8 cellular contexts compared by ENCODE assay signal in the genomic region with DNA sequence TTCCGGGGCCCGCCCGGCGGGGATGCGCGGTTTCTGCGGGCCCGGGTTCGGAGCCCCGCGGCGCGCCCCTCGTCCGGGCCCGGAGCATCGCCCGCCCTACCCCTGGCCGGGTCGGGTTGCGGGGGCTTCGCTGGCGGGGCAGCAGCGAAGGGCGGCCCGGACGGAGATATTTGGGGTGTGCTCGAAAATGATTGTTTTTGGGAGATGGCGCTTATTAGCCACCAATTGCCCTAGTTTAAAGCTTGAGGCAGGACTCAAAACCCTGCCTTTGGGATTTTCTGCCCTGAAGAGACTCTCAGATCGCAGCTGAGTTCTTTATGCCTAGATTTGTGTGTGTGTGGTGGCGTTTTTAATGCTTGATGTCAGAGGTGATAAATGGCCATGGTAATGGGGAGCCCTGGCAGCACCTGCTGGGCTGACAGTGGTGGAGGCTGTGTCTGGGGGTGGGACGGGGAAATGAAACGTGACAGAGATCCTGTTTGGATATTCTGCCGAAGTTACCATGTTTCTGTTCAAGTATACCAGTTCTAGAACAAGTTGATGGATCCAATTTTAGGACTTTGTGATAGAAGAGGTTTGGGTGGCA. TPM values are rescaled to one million over a fixed set of nuclear protein-coding genes. Genes with fewer than 3 reads are reported as not detected.
DNase-seq lines count a peak whose midpoint lies in the region; ATAC-seq and TF ChIP-seq lines count a peak whose summit lies in the region.

No MANE protein-coding gene starts in this region.

- in situ Hi-C loops in transverse colon (cut with MboI; ENCODE audit: low pct_ligation_motif_present in 1 of 4, low pct_unique_long_range_greater_than_20kb in 1 of 4, low sequenced_read_pairs in 3 of 4) = loop anchor here in 1 of 4 donors (10.0 kb wide), 1 partner anchor 158 kb away; a partner anchor contains a TSS

- no peaks in the 10 kb centered on the region for H3K27me3 Mint-ChIP-seq in CD4-positive, alpha-beta T cell

- intact Hi-C loops in CD4-positive, alpha-beta T cell (cut with DNase I, micrococcal nuclease) = loop anchor here (1.0 to 10.0 kb wide), 7 partner anchors 30 to 1808 kb away; a partner anchor contains a TSS
- intact Hi-C loops in transverse colon (cut with DNase I; ENCODE audit: low total_unique reads) = loop anchor here (2.0 kb wide), 1 partner anchor 160 kb away; a partner anchor contains a TSS

- ATAC-seq in CD4-positive, alpha-beta T cell (ENCODE audit: poor library complexity) = peak; percentile 40
- ATAC-seq in GM21526 (IDR thresholded peaks at IDR 0.05; ENCODE audit: low FRiP score, unreplicated experiment) (peak; percentile 28), HG02763 (IDR thresholded peaks at IDR 0.05; ENCODE audit: unreplicated experiment) (no peak)

- H3K27me3 ChIP-seq in CD4-positive, alpha-beta T cell (ENCODE audit: control insufficient read depth, insufficient read depth, low read length) = no peaks in the 10 kb centered on the region
- no peaks in the 10 kb centered on the region for H3K27me3 ChIP-seq in mononuclear cell (ENCODE audit: insufficient read depth, low read length)
- H3K27me3 ChIP-seq in transverse colon = no peaks in the 10 kb centered on the region

- H3K4me3 ChIP-seq in mononuclear cell (ENCODE audit: low read length) (peak overlapping the region; percentile 71), transverse colon (peak overlapping the region; percentile 76 to 99 (median 89))

- no peaks in the 10 kb centered on the region for H3K36me3 ChIP-seq in transverse colon

- H3K4me3 Mint-ChIP-seq in CD4-positive, alpha-beta T cell = peak overlapping the region; percentile 97

- TF ChIP-seq CTCF in CD4-positive, alpha-beta T cell (IDR thresholded peaks at IDR 0.05) = no peak
- no peak for TF ChIP-seq CTCF in RWPE1 (conservative IDR thresholded peaks at IDR 0.05; ENCODE audit: low read depth)
- no peak for TF ChIP-seq CTCF in transverse colon (IDR thresholded peaks at IDR 0.05)

- POLR2A ChIA-PET in CD4-positive, alpha-beta T cell (lab: Charles Lee) = interaction anchor here (0.8 to 4.2 kb wide), 7 partner anchors 12 to 186 kb away, joined by 3 to 42 read pairs (median 4); a partner anchor contains a TSS
- POLR2A ChIA-PET in RWPE1 (lab: Yijun Ruan, JAX; ENCODE audit: low non-redundant PET) = no interaction called here

- no peaks in the 10 kb centered on the region for H3K9me3 Mint-ChIP-seq in CD4-positive, alpha-beta T cell

- CTCF ChIA-PET in CD4-positive, alpha-beta T cell (lab: Charles Lee) = interaction anchor here (0.6 to 3.2 kb wide), 27 partner anchors 9 to 483 kb away, joined by 3 to 73 read pairs (median 4); a partner anchor contains a TSS
- CTCF ChIA-PET in RWPE1 (lab: Yijun Ruan, JAX) = interaction anchor here (0.6 to 1.2 kb wide), 4 partner anchors 19 to 97 kb away, joined by 3 to 4 read pairs (median 3); no protein-coding TSS in a partner anchor

- WGBS in transverse colon (ENCODE audit: low coverage in 1 of 2), 2 donors = 2 to 4% methylated on average over 4 to 21 of the region's 34 CpGs

- peaks cover 35% of the 10 kb centered on the region for H3K4me1 ChIP-seq in mononuclear cell (ENCODE audit: insufficient read depth, low read length)
- peaks cover 16 to 49% (median 27%) of the 10 kb centered on the region in 4 donors for H3K4me1 ChIP-seq in transverse colon

- no peak for TF ChIP-seq POLR2A in transverse colon (IDR thresholded peaks at IDR 0.05)

- H3K4me1 Mint-ChIP-seq in CD4-positive, alpha-beta T cell (ENCODE audit: low read depth) = peaks cover 72% of the 10 kb centered on the region

- peak in 5 of 10 experiments; percentile 4 to 23 (median 14) for DNase-seq in CD4-positive, alpha-beta T cell
- DNase-seq in RWPE1 (ENCODE audit: low spot score) = peak; percentile 8
- peak; percentile 20 for DNase-seq in cerebellum (ENCODE audit: low spot score)
- DNase-seq in transverse colon = no peak
- no peak for DNase-seq in NCI-H1694 treated with DMSO at 0.1 percent for 48 hours (lab: John Stamatoyannopoulos, UW)

- H3K27ac ChIP-seq in CD4-positive, alpha-beta T cell (ENCODE audit: low read depth, low read length) = no peak overlapping the region
- H3K27ac ChIP-seq in RWPE1 (peak overlapping the region; percentile 75), transverse colon (peak overlapping the region; percentile 86 to 90 (median 87))

- H3K36me3 Mint-ChIP-seq in CD4-positive, alpha-beta T cell (ENCODE audit: low read depth) = peaks cover 4% of the 10 kb centered on the region

- no peaks in the 10 kb centered on the region for H3K9me3 ChIP-seq in CD4-positive, alpha-beta T cell (ENCODE audit: control insufficient read depth, low read length)
- H3K9me3 ChIP-seq in mononuclear cell (ENCODE audit: low read depth, low read length) (no peaks in the 10 kb centered on the region), transverse colon (no peaks in the 10 kb centered on the region)

- H3K27ac Mint-ChIP-seq in CD4-positive, alpha-beta T cell = peak overlapping the region; percentile 79

- no peak for TF ChIP-seq EP300 in transverse colon (IDR thresholded peaks at IDR 0.05; ENCODE audit: low read depth)

RNA-seq across cellular contexts. Expression of a gene that starts 0.6 kb away (rescaled TPM):
- total RNA-seq in CD4-positive, alpha-beta T cell = 1 to 10 TPM; 3.8 to 5.0 TPM
- total RNA-seq in cerebellum (33.2 TPM), mononuclear cell (10.6 TPM), transverse colon (10 to 100 TPM in 2 of 4 donors, 1 to 10 TPM in 2; 3.0 to 15.7 (median 11.2) TPM)

RNA-seq across cellular contexts. Expression of a gene that starts 44.5 kb away (rescaled TPM):
- total RNA-seq in CD4-positive, alpha-beta T cell = not detected
- total RNA-seq in cerebellum = 3.4 TPM
- 0.73 TPM for total RNA-seq in mononuclear cell
- total RNA-seq in transverse colon = 100 to 1,000 TPM in 1 of 4 donors, 10 to 100 TPM in 3; 28.3 to 125 (median 37.9) TPM

RNA-seq across cellular contexts. Expression of a gene that starts 58.8 kb away (rescaled TPM):
- 10 to 100 TPM; 31.1 to 31.5 TPM for total RNA-seq in CD4-positive, alpha-beta T cell
- 44.9 TPM for total RNA-seq in cerebellum
- 21.5 TPM for total RNA-seq in mononuclear cell
- 10 to 100 TPM; 22.7 to 99.7 (median 73.7) TPM for total RNA-seq in transverse colon

Comparison
In these comparisons a context has a peak if more than half of its experiments do, and no peak if none do; other contexts are left out.
1. DNase-seq: peak in RWPE1 (single experiment) and cerebellum (single experiment); none in transverse colon (single experiment) and NCI-H1694 treated with DMSO at 0.1 percent for 48 hours (single experiment).